Comparison of ENCODE assay signal across 8 cellular contexts in genomic region chr14:88385212-88386101, GRCh38. TPM values are rescaled to one million over a fixed set of nuclear protein-coding genes. Genes with fewer than 3 reads are reported as not detected.
DNase-seq lines count a peak whose midpoint lies in the region; ATAC-seq and TF ChIP-seq lines count a peak whose summit lies in the region.

SPATA7 (plus strand) TSS chr14:88385657; CDS start chr14:88385819, 162 bp downstream.

- H3K4me1 ChIP-seq in osteoblast (ENCODE audit: insufficient read depth, low read length) (peaks cover 12% of the 10 kb centered on the region), testis (peaks cover 13% of the 10 kb centered on the region)

- peak within 1 kb of the TSS; percentile 100 for H3K4me3 Mint-ChIP-seq in HFFc6
- peak within 1 kb of the TSS; percentile 90 for H3K4me3 Mint-ChIP-seq in activated naive CD8-positive, alpha-beta T cell treated with anti-CD3 and anti-CD28 coated beads, Interleukin-2, amount 10 ng/mL, durations not matched to agents 7 days and 5 days

- peak within 1 kb of the TSS; percentile 90 for H3K4me2 ChIP-seq in osteoblast (ENCODE audit: insufficient read depth, low read length)

- TF ChIP-seq CTCF in GM10248 (IDR thresholded peaks at IDR 0.05; ENCODE audit: control extremely low read depth, extremely low read depth, low read depth, missing control alignments), result no peak
- no peak for TF ChIP-seq CTCF in HFFc6 (IDR thresholded peaks at IDR 0.05)
- TF ChIP-seq CTCF in osteoblast (IDR thresholded peaks at IDR 0.05; ENCODE audit: extremely low read depth, low read depth, low read length), result no peak
- TF ChIP-seq CTCF in testis (IDR thresholded peaks at IDR 0.05), result peak in 1 of 3 experiments; percentile 26

- peaks cover 2% of the 10 kb centered on the region for H4K20me1 ChIP-seq in osteoblast (ENCODE audit: insufficient read depth, low read length)

- POLR2A ChIA-PET in GM10248 (lab: Yijun Ruan, JAX), result no interaction called here
- POLR2A ChIA-PET in activated naive CD8-positive, alpha-beta T cell treated with anti-CD3 and anti-CD28 coated beads, Interleukin-2, amount 10 ng/mL, durations not matched to agents 7 days and 5 days (lab: Charles Lee), result no interaction called here

- H3K4me1 Mint-ChIP-seq in HFFc6 (ENCODE audit: low read depth), result peaks cover 22% of the 10 kb centered on the region
- peaks cover 11% of the 10 kb centered on the region for H3K4me1 Mint-ChIP-seq in activated naive CD8-positive, alpha-beta T cell treated with anti-CD3 and anti-CD28 coated beads, Interleukin-2, amount 10 ng/mL, durations not matched to agents 7 days and 5 days

- H3K79me2 ChIP-seq in osteoblast (ENCODE audit: insufficient read depth, low read length), result peaks cover 23% of the 10 kb centered on the region

- peak within 1 kb of the TSS; percentile 92 for H3K27ac Mint-ChIP-seq in HFFc6
- H3K27ac Mint-ChIP-seq in activated naive CD8-positive, alpha-beta T cell treated with anti-CD3 and anti-CD28 coated beads, Interleukin-2, amount 10 ng/mL, durations not matched to agents 7 days and 5 days, result peak within 1 kb of the TSS; percentile 87

- DNase-seq in GM10248 (ENCODE audit: extremely low spot score) (peak; percentile 89), HFFc6 (peak; percentile 81), NAMALWA (ENCODE audit: low spot score) (peak; percentile 87), SKM-1 (lab: John Stamatoyannopoulos, UW; ENCODE audit: unreplicated experiment) (peak; percentile 31), head of caudate nucleus (peak; percentile 95 to 99 (median 97)), osteoblast (ENCODE audit: insufficient read length, low spot score, missing footprints) (peak; percentile 93), testis (peak; percentile 99)
- DNase-seq in activated naive CD8-positive, alpha-beta T cell treated with anti-CD3 and anti-CD28 coated beads, Interleukin-2, amount 10 ng/mL, durations not matched to agents 7 days and 5 days, result peak; percentile 86

- H3K27me3 Mint-ChIP-seq in HFFc6 (ENCODE audit: insufficient read depth), result no peaks in the 10 kb centered on the region; the same call in none of the 2 replicates
- peaks cover 13% of the 10 kb centered on the region for H3K27me3 Mint-ChIP-seq in activated naive CD8-positive, alpha-beta T cell treated with anti-CD3 and anti-CD28 coated beads, Interleukin-2, amount 10 ng/mL, durations not matched to agents 7 days and 5 days

- H3K27me3 ChIP-seq in osteoblast (ENCODE audit: insufficient read depth, low read length) (peaks cover 5% of the 10 kb centered on the region), testis (no peaks in the 10 kb centered on the region)

- TF ChIP-seq POLR2A in testis (IDR thresholded peaks at IDR 0.05), result peak; percentile 23

- intact Hi-C loops in head of caudate nucleus (cut with DNase I), result loop anchor here (10.0 kb wide), 1 partner anchor 169 kb away; the partner anchor contains the start of gene PTPN21
- intact Hi-C loops in testis (cut with DNase I; ENCODE audit: low total_unique reads), result loop anchor here (10.0 kb wide), 1 partner anchor 169 kb away; the partner anchor contains the start of gene PTPN21

- peak within 1 kb of the TSS; percentile 87 for H3K27ac ChIP-seq in osteoblast (ENCODE audit: low read depth, low read length)
- peak within 1 kb of the TSS; percentile 81 to 87 for H3K27ac ChIP-seq in testis

- CTCF ChIA-PET in GM10248 (lab: Yijun Ruan, JAX), result interaction anchor here (1.2 to 1.6 kb wide), 2 partner anchors 10 to 196 kb away, joined by 4 read pairs; no protein-coding TSS in a partner anchor

- no peaks in the 10 kb centered on the region for H3K9me3 ChIP-seq in osteoblast (ENCODE audit: low read depth, low read length)
- H3K9me3 ChIP-seq in testis, result no peaks in the 10 kb centered on the region

- no peaks in the 10 kb centered on the region for H3K9me3 Mint-ChIP-seq in HFFc6
- no peaks in the 10 kb centered on the region for H3K9me3 Mint-ChIP-seq in activated naive CD8-positive, alpha-beta T cell treated with anti-CD3 and anti-CD28 coated beads, Interleukin-2, amount 10 ng/mL, durations not matched to agents 7 days and 5 days

- WGBS in testis, 2 donors, result 0 to 1% methylated on average over 17 to 46 of the region's 50 CpGs

- peak within 1 kb of the TSS; percentile 97 for H2AFZ ChIP-seq in osteoblast (ENCODE audit: low read length)

- no peaks in the 10 kb centered on the region; the same call in 1 of the 2 replicates for H3K36me3 Mint-ChIP-seq in HFFc6 (ENCODE audit: low read depth)
- no peaks in the 10 kb centered on the region for H3K36me3 Mint-ChIP-seq in activated naive CD8-positive, alpha-beta T cell treated with anti-CD3 and anti-CD28 coated beads, Interleukin-2, amount 10 ng/mL, durations not matched to agents 7 days and 5 days

- H3K4me3 ChIP-seq in osteoblast (ENCODE audit: insufficient read depth, low read length) (peak within 1 kb of the TSS; percentile 91), testis (peak within 1 kb of the TSS; percentile 75 to 79)

- H3K36me3 ChIP-seq in osteoblast (ENCODE audit: insufficient read depth, low read length), result no peaks in the 10 kb centered on the region
- no peaks in the 10 kb centered on the region for H3K36me3 ChIP-seq in testis (ENCODE audit: low read depth, missing control alignments)

- ATAC-seq in activated naive CD8-positive, alpha-beta T cell treated with anti-CD3 and anti-CD28 coated beads, Interleukin-2, amount 10 ng/mL, durations not matched to agents 7 days and 5 days (ENCODE audit: low read depth), result peak; percentile 99

RNA-seq across cellular contexts. Expression of gene SPATA7, which starts in this region (rescaled TPM):
- 1 to 10 TPM; 6.1 to 7.4 (median 6.8) TPM for total RNA-seq in HFFc6 (2021; fragmentation: NEBNext Ultra II Directional; extraction: Animal tissue kit (Norgen Biotek cat#: 25700))
- 1 to 10 TPM; 2.9 to 3.3 TPM for total RNA-seq in activated naive CD8-positive, alpha-beta T cell treated with anti-CD3 and anti-CD28 coated beads, Interleukin-2, amount 10 ng/mL, durations not matched to agents 7 days and 5 days
- total RNA-seq in osteoblast (21.4 and 29.2 TPM in 2 replicates), testis (100 to 1,000 TPM in 1 of 2 donors, 10 to 100 TPM in 1; 54.8 to 113 TPM)
- 87.3 TPM for polyA plus RNA-seq in testis (ENCODE audit: insufficient read depth, low read depth, low replicate concordance)

Comparison
In these comparisons a context has a peak if more than half of its experiments do, and no peak if none do; other contexts are left out.
1. Peak in every context shown above with its lines: DNase-seq, ATAC-seq, H3K4me3 ChIP-seq and H3K27ac ChIP-seq.
2. DNase-seq: peak in every context shown above with its lines; median percentile 99 in testis; 97 in head of caudate nucleus; 93 in osteoblast; 89 in GM10248; 87 in NAMALWA; 86 in activated naive CD8-positive, alpha-beta T cell treated with anti-CD3 and anti-CD28 coated beads, Interleukin-2, amount 10 ng/mL, durations not matched to agents 7 days and 5 days; 81 in HFFc6; 31 in SKM-1.